24 cellular contexts compared by ENCODE assay signal in the genomic region with DNA sequence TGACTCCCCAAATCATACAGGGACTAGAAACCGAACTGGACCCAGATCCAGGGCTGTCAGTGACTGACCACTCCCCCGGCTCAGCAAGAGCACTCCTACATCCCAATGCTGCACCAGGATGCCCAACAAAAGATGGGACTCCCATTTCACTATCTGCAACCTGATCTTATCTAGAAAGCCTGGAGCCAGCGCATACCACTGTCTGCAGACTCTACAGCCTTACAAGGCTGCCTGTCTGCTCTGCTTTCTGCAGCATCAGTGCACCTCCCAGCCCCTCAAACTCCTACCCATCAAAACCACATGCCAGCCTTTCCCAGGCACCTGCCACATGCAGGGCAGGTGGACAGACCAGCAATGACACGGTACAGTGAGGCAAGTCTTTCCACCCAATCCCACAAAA. TPM values are rescaled to one million over a fixed set of nuclear protein-coding genes. Genes with fewer than 3 reads are reported as not detected.
DNase-seq lines count a peak whose midpoint lies in the region; ATAC-seq and TF ChIP-seq lines count a peak whose summit lies in the region.
"Had no signal": no experiment of that assay in that cellular context is flagged by ENCODE, and none has a peak within 500 bp of the region (broad histone marks: within the 10 kb centered on the region; RNA-seq: fewer than 3 reads in every experiment).

No MANE protein-coding gene starts in this region.

- no peak overlapping the region for H2BK15ac ChIP-seq in mesendoderm (replicated peaks; ENCODE audit: low read depth)

- no TSS peak for BruUV-seq in MCF 10A (replicated peaks; lab: Mats Ljungman, UMichigan)

- POLR2A ChIA-PET in MCF 10A (lab: Yijun Ruan, JAX) = interaction anchor here (0.7 kb wide), 1 partner anchor 1575 kb away, joined by 3 read pairs; no protein-coding TSS in a partner anchor

- H3K36me3 ChIP-seq in cardiac muscle cell (no peaks in the 10 kb centered on the region), WERI-Rb-1 (peaks cover 77% of the 10 kb centered on the region), mesendoderm (ENCODE audit: control insufficient read depth, insufficient read depth, low read length) (peaks cover 1% of the 10 kb centered on the region), thymus (ENCODE audit: control insufficient read depth, insufficient read depth) (peaks cover 50% of the 10 kb centered on the region)

- H3K27me3 Mint-ChIP-seq in MCF 10A (ENCODE audit: insufficient read depth, unreplicated experiment) = no peaks in the 10 kb centered on the region

- intact Hi-C loops in Right ventricle myocardium superior (cut with DNase I) (loop anchor here (10.0 kb wide), 1 partner anchor 79 kb away; no protein-coding TSS in a partner anchor), MCF 10A (cut with micrococcal nuclease) (no loop called here)

- H2BK120ac ChIP-seq in mesendoderm (ENCODE audit: low read depth, low read length) = no peak overlapping the region

- WGBS in mesendoderm (ENCODE audit: extremely low coverage, insufficient coverage, low lambda C conversion rate) = no CpG with 5 or more reads among the region's 4 CpGs
- 65% methylated on average over 4 of the region's 4 CpGs for WGBS in thymus

- no peaks in the 10 kb centered on the region for H3K27me3 ChIP-seq in cardiac muscle cell
- no peaks in the 10 kb centered on the region for H3K27me3 ChIP-seq in WERI-Rb-1 (ENCODE audit: insufficient read depth, low read depth, severe bottlenecking)
- H3K27me3 ChIP-seq in mesendoderm (ENCODE audit: insufficient read depth, low read length, poor library complexity) = no peaks in the 10 kb centered on the region
- no peaks in the 10 kb centered on the region for H3K27me3 ChIP-seq in thymus (ENCODE audit: control insufficient read depth, insufficient read depth)
- H3K27me3 ChIP-seq: hepatocyte had no signal

- no peaks in the 10 kb centered on the region for H3K36me3 Mint-ChIP-seq in MCF 10A (ENCODE audit: insufficient read depth, unreplicated experiment)

- H3K79me1 ChIP-seq in mesendoderm (ENCODE audit: low read length) = peaks cover 56% of the 10 kb centered on the region

- H3K4me2 ChIP-seq in mesendoderm (ENCODE audit: low read length) = no peak overlapping the region
- H3K4me2 ChIP-seq: hepatocyte had no signal

- H3K18ac ChIP-seq in mesendoderm (ENCODE audit: low read length) = peak overlapping the region; percentile 31

- H3K4me1 ChIP-seq in cardiac muscle cell (ENCODE audit: low read depth) (peaks cover 63% of the 10 kb centered on the region), mesendoderm (ENCODE audit: control insufficient read depth, low read depth, low read length) (peaks cover 31% of the 10 kb centered on the region), thymus (ENCODE audit: control insufficient read depth, insufficient read depth, low read length) (peaks cover 33% of the 10 kb centered on the region)

- H3K79me2 ChIP-seq in mesendoderm (ENCODE audit: control insufficient read depth, insufficient read depth, low read length) = peaks cover 99% of the 10 kb centered on the region

- no peaks in the 10 kb centered on the region for H3K9me3 Mint-ChIP-seq in MCF 10A (ENCODE audit: unreplicated experiment)
- H3K9me3 Mint-ChIP-seq: CD14-positive monocyte had no signal

- no peak overlapping the region for H3K4me3 ChIP-seq in cardiac muscle cell
- H3K4me3 ChIP-seq in WERI-Rb-1 (ENCODE audit: low read depth, low read length) = no peak overlapping the region
- no peak overlapping the region for H3K4me3 ChIP-seq in mesendoderm (ENCODE audit: low read length)
- no peak overlapping the region for H3K4me3 ChIP-seq in thymus (ENCODE audit: low read length)
- H3K4me3 ChIP-seq: coronary artery, hepatocyte, smooth muscle cell had no signal

- DNase-seq in cardiac muscle cell (ENCODE audit: low read depth in 1 of 2, low spot score in 1 of 2) = no peak
- DNase-seq in Right ventricle myocardium superior = no peak
- no peak for DNase-seq in WERI-Rb-1
- DNase-seq in mesendoderm = peak; percentile 91
- DNase-seq in MCF 10A (ENCODE audit: unreplicated experiment) = no peak
- no peak for DNase-seq in SW 1271 (lab: John Stamatoyannopoulos, UW)
- no peak for DNase-seq in RKO (ENCODE audit: low spot score)
- DNase-seq: ACHN; activated CD4-positive, alpha-beta T cell treated with anti-CD3 and anti-CD28 coated beads, Interleukin-2, amount 50 U/mL, for 4 hours; activated naive CD4-positive, alpha-beta T cell treated with anti-CD3 and anti-CD28 coated beads, Interleukin-2, amount 50 U/mL, for 16 hours; activated T-cell treated with anti-CD3 and anti-CD28 coated beads, Interleukin-2, amount 50 U/mL, for 1 hour; kidney; mammary epithelial cell; NCI-H1930; NCI-H510A treated with DMSO at 0.1 percent for 48 hours; stimulated activated CD4-positive, alpha-beta T cell treated with anti-CD3 and anti-CD28 coated beads, Interleukin-4, amount 100 ng/mL, for 24 hours; substantia nigra; T-helper 1 cell had no signal

- H4K5ac ChIP-seq in mesendoderm (ENCODE audit: low read length) = no peak overlapping the region

- peak overlapping the region; percentile 66 for H3K56ac ChIP-seq in mesendoderm (ENCODE audit: low read length)

- no peak overlapping the region for H3K23ac ChIP-seq in mesendoderm (ENCODE audit: low read length)

- H2BK5ac ChIP-seq in mesendoderm (ENCODE audit: low read length) = no peak overlapping the region

- H3K4me3 Mint-ChIP-seq in MCF 10A (ENCODE audit: unreplicated experiment) = no peak overlapping the region
- H3K4me3 Mint-ChIP-seq: CD14-positive monocyte had no signal

- no peak overlapping the region for H3K4ac ChIP-seq in mesendoderm (ENCODE audit: low read depth, low read length)

- CTCF ChIA-PET in MCF 10A (lab: Yijun Ruan, JAX) = no interaction called here

- no peak overlapping the region for H3K27ac Mint-ChIP-seq in MCF 10A (ENCODE audit: low read depth, unreplicated experiment)

- H3K4me1 Mint-ChIP-seq in MCF 10A (ENCODE audit: insufficient read depth, unreplicated experiment) = no peaks in the 10 kb centered on the region

- peak overlapping the region; percentile 92 for H3K27ac ChIP-seq in cardiac muscle cell
- H3K27ac ChIP-seq in WERI-Rb-1 = peak overlapping the region; percentile 93
- H3K27ac ChIP-seq in mesendoderm (ENCODE audit: low read depth, low read length) = peak overlapping the region; percentile 19
- peak overlapping the region; percentile 49 for H3K27ac ChIP-seq in thymus (ENCODE audit: low read depth)
- H3K27ac ChIP-seq: coronary artery, hepatocyte, HL-60 had no signal

- TF ChIP-seq CTCF in cardiac muscle cell (IDR thresholded peaks at IDR 0.05; ENCODE audit: low read depth, low read length) (no peak), WERI-Rb-1 (IDR thresholded peaks at IDR 0.05; ENCODE audit: low read depth, low read length) (no peak), MCF 10A (IDR thresholded peaks at IDR 0.05; ENCODE audit: unreplicated experiment) (no peak)

- H3K9ac ChIP-seq in mesendoderm (ENCODE audit: low read length) = no peak overlapping the region

- ATAC-seq in Right ventricle myocardium superior (ENCODE audit: poor library complexity) = no peak

- H2AK5ac ChIP-seq in mesendoderm (ENCODE audit: low read length) = no peak overlapping the region

- H3K9me3 ChIP-seq in cardiac muscle cell (ENCODE audit: low read depth) (no peaks in the 10 kb centered on the region), WERI-Rb-1 (ENCODE audit: severe bottlenecking) (no peaks in the 10 kb centered on the region), thymus (ENCODE audit: control insufficient read depth) (no peaks in the 10 kb centered on the region)

- no peak overlapping the region for H4K8ac ChIP-seq in mesendoderm (ENCODE audit: low read depth, low read length)

RNA-seq across cellular contexts. Expression of a gene that starts 52.2 kb away (rescaled TPM):
- 81.0 and 90.6 TPM in 2 replicates for total RNA-seq in cardiac muscle cell
- polyA plus RNA-seq in cardiac muscle cell = 40.2 and 56.0 TPM in 2 replicates
- total RNA-seq in Right ventricle myocardium superior = 49.1 TPM
- 143 TPM for polyA plus RNA-seq in mesendoderm (2013, experiment 1 of 2)
- 152 TPM for polyA plus RNA-seq in mesendoderm (2013, experiment 2 of 2)
- 55.7 TPM for polyA plus RNA-seq in thymus
- 6.5 and 8.6 TPM in 2 replicates for total RNA-seq in MCF 10A (2022)

Comparison
In these comparisons a context has a peak if more than half of its experiments do, and no peak if none do; other contexts are left out.
1. H3K27ac ChIP-seq: peak in every context shown above with its lines; median percentile 93 in WERI-Rb-1; 92 in cardiac muscle cell; 49 in thymus; 19 in mesendoderm.